Comparison of ENCODE assay signal across 8 cellular contexts in genomic region chrX:119729408-119730201, GRCh38. TPM values are rescaled to one million over a fixed set of nuclear protein-coding genes. Genes with fewer than 3 reads are reported as not detected.
DNase-seq lines count a peak whose midpoint lies in the region; ATAC-seq and TF ChIP-seq lines count a peak whose summit lies in the region.

No MANE protein-coding gene starts in this region.

- TF ChIP-seq CTCF in epithelial cell of esophagus (IDR thresholded peaks at IDR 0.05; ENCODE audit: insufficient read depth, low read depth, low read length, missing control alignments), result peak; percentile 65

- H3K4me3 Mint-ChIP-seq in natural killer cell treated with Interleukin-12 subunit alpha and Interleukin-12 subunit beta and Interleukin-15 and Interleukin-18, amount 100 ng/mL, for 72 hours, result no peak overlapping the region

- DNase-seq in Caki2 (ENCODE audit: low read depth) (peak; percentile 34), H4 (ENCODE audit: low spot score) (peak; percentile 48), NCI-H526 treated with DMSO at 0.1 percent for 48 hours (lab: John Stamatoyannopoulos, UW) (peak; percentile 44), epithelial cell of esophagus (ENCODE audit: low read depth) (peak; percentile 60), superior temporal gyrus (ENCODE audit: extremely low spot score) (peak; percentile 38)
- DNase-seq in activated CD8-positive, alpha-beta memory T cell treated with anti-CD3 and anti-CD28 coated beads for 1 hour (ENCODE audit: extremely low read depth in 1 of 2, low read depth in 1 of 2), result peak; percentile 29 to 44
- peak; percentile 73 for DNase-seq in natural killer cell treated with Interleukin-12 subunit alpha and Interleukin-12 subunit beta and Interleukin-15 and Interleukin-18, amount 100 ng/mL, for 72 hours (ENCODE audit: low spot score)

- peak in 1 of 2 donors; percentile 77 for ATAC-seq in natural killer cell treated with Interleukin-12 subunit alpha and Interleukin-12 subunit beta and Interleukin-15 and Interleukin-18, amount 100 ng/mL, for 72 hours
- ATAC-seq in GM19324 (IDR thresholded peaks at IDR 0.05; ENCODE audit: low FRiP score, unreplicated experiment), result no peak

- H3K9me3 Mint-ChIP-seq in natural killer cell treated with Interleukin-12 subunit alpha and Interleukin-12 subunit beta and Interleukin-15 and Interleukin-18, amount 100 ng/mL, for 72 hours, result no peaks in the 10 kb centered on the region

- H3K27ac Mint-ChIP-seq in natural killer cell treated with Interleukin-12 subunit alpha and Interleukin-12 subunit beta and Interleukin-15 and Interleukin-18, amount 100 ng/mL, for 72 hours, result no peak overlapping the region

- no peak overlapping the region for H3K4me3 ChIP-seq in epithelial cell of esophagus (ENCODE audit: low read length)

- H3K36me3 Mint-ChIP-seq in natural killer cell treated with Interleukin-12 subunit alpha and Interleukin-12 subunit beta and Interleukin-15 and Interleukin-18, amount 100 ng/mL, for 72 hours, result no peaks in the 10 kb centered on the region

- in situ Hi-C loops in Caki2 (cut with HindIII; ENCODE audit: low pct_unique_long_range_greater_than_20kb, low sequenced_read_pairs), result no loop called here

- peaks cover 0 to 5% of the 10 kb centered on the region in 2 donors for H3K4me1 Mint-ChIP-seq in natural killer cell treated with Interleukin-12 subunit alpha and Interleukin-12 subunit beta and Interleukin-15 and Interleukin-18, amount 100 ng/mL, for 72 hours (ENCODE audit: low read depth in 2 of 2)

- H3K27me3 Mint-ChIP-seq in natural killer cell treated with Interleukin-12 subunit alpha and Interleukin-12 subunit beta and Interleukin-15 and Interleukin-18, amount 100 ng/mL, for 72 hours, result peaks cover 0 to 10% of the 10 kb centered on the region in 2 donors

RNA-seq across cellular contexts. Expression of gene SOWAHD, which starts 28.8 kb away (rescaled TPM):
- 1.5 TPM in 1 of 2 replicates, not detected in the other for total RNA-seq in Caki2 (2014; rRNA removed; shearing (Covaris generic); ENCODE audit: low replicate concordance)
- total RNA-seq in H4 (2014; rRNA removed; shearing (Covaris generic)), result 0.10 TPM in 1 of 2 replicates, not detected in the other
- not detected for total RNA-seq in natural killer cell treated with Interleukin-12 subunit alpha and Interleukin-12 subunit beta and Interleukin-15 and Interleukin-18, amount 100 ng/mL, for 72 hours

RNA-seq across cellular contexts. Expression of gene SEPTIN6, which starts 36.6 kb away (rescaled TPM):
- total RNA-seq in Caki2 (2014; rRNA removed; shearing (Covaris generic); ENCODE audit: low replicate concordance), result 5.3 and 11.7 TPM in 2 replicates
- 21.3 and 28.0 TPM in 2 replicates for total RNA-seq in H4 (2014; rRNA removed; shearing (Covaris generic))
- 10 to 100 TPM; 79.7 to 84.0 TPM for total RNA-seq in natural killer cell treated with Interleukin-12 subunit alpha and Interleukin-12 subunit beta and Interleukin-15 and Interleukin-18, amount 100 ng/mL, for 72 hours
